ENCODE assay signal across 18 cellular contexts in genomic region chr1:70231474-70231873, GRCh38. TPM values are rescaled to one million over a fixed set of nuclear protein-coding genes. Genes with fewer than 3 reads are reported as not detected.
A peak's percentile ranks its signal among the peaks of the same experiment; 100 is the strongest.
DNase-seq lines count a peak whose midpoint lies in the region; ATAC-seq, FAIRE-seq and TF ChIP-seq lines count a peak whose summit lies in the region.
"Had no signal": no experiment of that assay in that cellular context is flagged by ENCODE, and none has a peak within 500 bp of the region (broad histone marks: within the 10 kb centered on the region; RNA-seq: fewer than 3 reads in every experiment).

No MANE protein-coding gene starts in this region.

- peaks cover 99% of the 10 kb centered on the region for H3K36me3 ChIP-seq in K562 (ENCODE audit: control insufficient read depth, insufficient read depth, low read length)

- H3K36me3 Mint-ChIP-seq in activated CD8-positive, alpha-beta T cell treated with anti-CD3 and anti-CD28 coated beads for 36 hours (ENCODE audit: low read depth): peaks cover 58% of the 10 kb centered on the region
- H3K36me3 Mint-ChIP-seq in activated CD8-positive, alpha-beta T cell treated with anti-CD3 and anti-CD28 coated beads, Interleukin-2, amount 10 ng/mL, durations not matched to agents 7 days and 5 days (ENCODE audit: low read depth): peaks cover 72% of the 10 kb centered on the region
- peaks cover 100% of the 10 kb centered on the region for H3K36me3 Mint-ChIP-seq in activated T-helper 17 cell treated with anti-CD3 and anti-CD28 coated beads, Interleukin-2, amount 50 U/mL, for 72 hours (ENCODE audit: low read depth)
- H3K36me3 Mint-ChIP-seq in progenitor cell of endocrine pancreas (ENCODE audit: insufficient read depth): peaks cover 25% of the 10 kb centered on the region

- no peak for TF ChIP-seq POLR2A in A549 (IDR thresholded peaks at IDR 0.05; ENCODE audit: low read length)
- TF ChIP-seq POLR2A in K562 (conservative IDR thresholded peaks at IDR 0.05): no peak

- H2AFZ ChIP-seq in K562 (ENCODE audit: low read depth, low read length): no peak overlapping the region
- H2AFZ ChIP-seq: GM23248 had no signal

- no peaks in the 10 kb centered on the region for H3K27me3 Mint-ChIP-seq in activated CD8-positive, alpha-beta T cell treated with anti-CD3 and anti-CD28 coated beads for 36 hours
- H3K27me3 Mint-ChIP-seq in activated CD8-positive, alpha-beta T cell treated with anti-CD3 and anti-CD28 coated beads, Interleukin-2, amount 10 ng/mL, durations not matched to agents 7 days and 5 days (ENCODE audit: low read depth): no peaks in the 10 kb centered on the region
- H3K27me3 Mint-ChIP-seq in activated T-helper 17 cell treated with anti-CD3 and anti-CD28 coated beads, Interleukin-2, amount 50 U/mL, for 72 hours: no peaks in the 10 kb centered on the region
- H3K27me3 Mint-ChIP-seq in progenitor cell of endocrine pancreas: no peaks in the 10 kb centered on the region
- H3K27me3 Mint-ChIP-seq: B cell; CD8-positive, alpha-beta memory T cell had no signal

- no TSS peak for BruUV-seq in K562 (replicated peaks; lab: Mats Ljungman, UMichigan)

- H3K27ac ChIP-seq in A549: no peak overlapping the region
- no peak overlapping the region for H3K27ac ChIP-seq in K562 (ENCODE audit: extremely low read depth, low read depth, low read length)
- H3K27ac ChIP-seq: 22Rv1; BLaER1 treated with 17β-estradiol and CSF1 and Interleukin-3, amounts not matched to agents 10 nM and 100 nM; GM23248 had no signal

- POLR2A ChIA-PET in activated CD8-positive, alpha-beta T cell treated with anti-CD3 and anti-CD28 coated beads for 36 hours (lab: Charles Lee): interaction anchor here (0.6 to 1.5 kb wide), 3 partner anchors 18 to 123 kb away, joined by 3 to 4 read pairs (median 3); partner anchors contain the start of gene ANKRD13C
- POLR2A ChIA-PET in activated CD8-positive, alpha-beta T cell treated with anti-CD3 and anti-CD28 coated beads, Interleukin-2, amount 10 ng/mL, durations not matched to agents 7 days and 5 days (lab: Charles Lee): no interaction called here
- POLR2A ChIA-PET in A549 (lab: Yijun Ruan, JAX) (no interaction called here), K562 (lab: Yijun Ruan, JAX) (interaction anchor here (0.5 to 1.3 kb wide), 3 partner anchors 12 to 229 kb away, joined by 3 read pairs; no protein-coding TSS in a partner anchor)

- H3K9ac ChIP-seq in K562 (ENCODE audit: insufficient read depth in 1 of 2, low read depth in 2 of 2, low read length in 2 of 2): no peak overlapping the region
- H3K9ac ChIP-seq: BLaER1 treated with 17β-estradiol and CSF1 and Interleukin-3, amounts not matched to agents 10 nM and 100 nM; GM23248 had no signal

- 0 out of 2 replicates have a peak, but pooled peaks cover 5% of the 10 kb centered on the region for H4K20me1 ChIP-seq in K562 (replicated peaks; ENCODE audit: control insufficient read depth, insufficient read depth, low read length)

- FAIRE-seq in A549 (lab: Jason Lieb, UNC): no peak
- FAIRE-seq in GM19239 (lab: Jason Lieb, UNC): peak; percentile 23
- FAIRE-seq in K562 (lab: Jason Lieb, UNC): peak; percentile 35
- FAIRE-seq: G401.6, GM12891 had no signal

- no peaks in the 10 kb centered on the region for H3K9me3 Mint-ChIP-seq in activated CD8-positive, alpha-beta T cell treated with anti-CD3 and anti-CD28 coated beads for 36 hours
- no peaks in the 10 kb centered on the region for H3K9me3 Mint-ChIP-seq in activated CD8-positive, alpha-beta T cell treated with anti-CD3 and anti-CD28 coated beads, Interleukin-2, amount 10 ng/mL, durations not matched to agents 7 days and 5 days (ENCODE audit: insufficient read depth)
- no peaks in the 10 kb centered on the region for H3K9me3 Mint-ChIP-seq in activated T-helper 17 cell treated with anti-CD3 and anti-CD28 coated beads, Interleukin-2, amount 50 U/mL, for 72 hours
- no peaks in the 10 kb centered on the region for H3K9me3 Mint-ChIP-seq in progenitor cell of endocrine pancreas (ENCODE audit: low read depth)
- H3K9me3 Mint-ChIP-seq: CD8-positive, alpha-beta memory T cell had no signal

- no peak for TF ChIP-seq CTCF in activated CD8-positive, alpha-beta T cell treated with anti-CD3 and anti-CD28 coated beads for 36 hours (IDR thresholded peaks at IDR 0.05)
- no peak for TF ChIP-seq CTCF in A549 (IDR thresholded peaks at IDR 0.05)
- TF ChIP-seq CTCF in K562 (IDR thresholded peaks at IDR 0.05 in 2 of 3, conservative IDR thresholded peaks at IDR 0.05 in 1 of 3; ENCODE audit: insufficient read depth in 2 of 3, low read depth in 1 of 3, low read length in 3 of 3): no peak
- no peak for TF ChIP-seq CTCF in progenitor cell of endocrine pancreas (IDR thresholded peaks at IDR 0.05; ENCODE audit: unreplicated experiment)

- no peaks in the 10 kb centered on the region for H3K9me3 ChIP-seq in A549
- H3K9me3 ChIP-seq in K562 (replicated peaks; ENCODE audit: control insufficient read depth, insufficient read depth, low read depth, low read length): no peaks in the 10 kb centered on the region
- H3K9me3 ChIP-seq: BLaER1 treated with 17β-estradiol and CSF1 and Interleukin-3, amounts not matched to agents 10 nM and 100 nM had no signal

- H3K4me1 ChIP-seq in A549 (peaks cover 20% of the 10 kb centered on the region; the same call in 2 of the 3 replicates), K562 (replicated peaks in 1 of 2; ENCODE audit: control insufficient read depth in 2 of 2, insufficient read depth in 2 of 2, low read length in 2 of 2) (no peaks in the 10 kb centered on the region)

- CTCF ChIA-PET in activated CD8-positive, alpha-beta T cell treated with anti-CD3 and anti-CD28 coated beads for 36 hours (lab: Charles Lee): interaction anchor here (1.1 kb wide), 1 partner anchor 11 kb away, joined by 4 read pairs; no protein-coding TSS in a partner anchor
- CTCF ChIA-PET in activated CD8-positive, alpha-beta T cell treated with anti-CD3 and anti-CD28 coated beads, Interleukin-2, amount 10 ng/mL, durations not matched to agents 7 days and 5 days (lab: Charles Lee): no interaction called here
- CTCF ChIA-PET in A549 (lab: Yijun Ruan, JAX): interaction anchor here (0.6 kb wide), 1 partner anchor 21 kb away, joined by 3 read pairs; no protein-coding TSS in a partner anchor
- CTCF ChIA-PET in K562 (lab: Yijun Ruan, JAX; ENCODE audit: low intra/inter-chr PET ratio): no interaction called here

- no peaks in the 10 kb centered on the region for H3K9me1 ChIP-seq in K562 (ENCODE audit: control insufficient read depth, insufficient read depth, low read length)

- H3K4me2 ChIP-seq in A549 (no peak overlapping the region), K562 (ENCODE audit: insufficient read depth, low read length) (no peak overlapping the region)
- H3K4me2 ChIP-seq: BLaER1 treated with 17β-estradiol and CSF1 and Interleukin-3, amounts not matched to agents 10 nM and 100 nM had no signal

- intact Hi-C loops in activated CD8-positive, alpha-beta T cell treated with anti-CD3 and anti-CD28 coated beads for 36 hours (cut with micrococcal nuclease): no loop called here
- intact Hi-C loops in K562 (cut with micrococcal nuclease): no loop called here

- TF ChIP-seq RAD21 in A549 (conservative IDR thresholded peaks at IDR 0.05 in 1 of 2, IDR thresholded peaks at IDR 0.05 in 1 of 2): no peak
- TF ChIP-seq RAD21 in K562 (CRISPR knock-in tag; conservative IDR thresholded peaks at IDR 0.05 in 1 of 2, IDR thresholded peaks at IDR 0.05 in 1 of 2): no peak

- no peak for DNase-seq in activated CD8-positive, alpha-beta T cell treated with anti-CD3 and anti-CD28 coated beads for 36 hours
- DNase-seq in activated CD8-positive, alpha-beta T cell treated with anti-CD3 and anti-CD28 coated beads, Interleukin-2, amount 10 ng/mL, durations not matched to agents 7 days and 5 days: no peak
- DNase-seq in A549 (ENCODE audit: low read depth in 1 of 2, low spot score in 1 of 2) (no peak), GM19239 (ENCODE audit: insufficient read length, low spot score) (no peak), K562 (ENCODE audit: extremely low read depth in 1 of 4, low spot score in 3 of 4) (no peak), pons (ENCODE audit: low spot score) (no peak), progenitor cell of endocrine pancreas (ENCODE audit: low spot score, unreplicated experiment) (no peak)
- DNase-seq: CD8-positive, alpha-beta memory T cell; COR-L47; GM23248; H7; KBM-7 had no signal

- H3K4me3 Mint-ChIP-seq in activated CD8-positive, alpha-beta T cell treated with anti-CD3 and anti-CD28 coated beads for 36 hours: no peak overlapping the region
- H3K4me3 Mint-ChIP-seq in activated CD8-positive, alpha-beta T cell treated with anti-CD3 and anti-CD28 coated beads, Interleukin-2, amount 10 ng/mL, durations not matched to agents 7 days and 5 days: no peak overlapping the region
- no peak overlapping the region for H3K4me3 Mint-ChIP-seq in activated T-helper 17 cell treated with anti-CD3 and anti-CD28 coated beads, Interleukin-2, amount 50 U/mL, for 72 hours
- H3K4me3 Mint-ChIP-seq in progenitor cell of endocrine pancreas (ENCODE audit: low read depth): no peak overlapping the region
- H3K4me3 Mint-ChIP-seq: B cell; CD8-positive, alpha-beta memory T cell had no signal

- H3K79me2 ChIP-seq in K562 (ENCODE audit: control insufficient read depth, insufficient read depth, low read length): peaks cover 52% of the 10 kb centered on the region

- no peak for TF ChIP-seq EP300 in A549 (IDR thresholded peaks at IDR 0.05)
- no peak for TF ChIP-seq EP300 in K562 (IDR thresholded peaks at IDR 0.05; ENCODE audit: low read length)

- H3K27ac Mint-ChIP-seq in activated CD8-positive, alpha-beta T cell treated with anti-CD3 and anti-CD28 coated beads for 36 hours: peak overlapping the region; percentile 35
- no peak overlapping the region for H3K27ac Mint-ChIP-seq in activated CD8-positive, alpha-beta T cell treated with anti-CD3 and anti-CD28 coated beads, Interleukin-2, amount 10 ng/mL, durations not matched to agents 7 days and 5 days
- no peak overlapping the region for H3K27ac Mint-ChIP-seq in activated T-helper 17 cell treated with anti-CD3 and anti-CD28 coated beads, Interleukin-2, amount 50 U/mL, for 72 hours
- no peak overlapping the region for H3K27ac Mint-ChIP-seq in progenitor cell of endocrine pancreas
- H3K27ac Mint-ChIP-seq: B cell had no signal

- ATAC-seq in activated CD8-positive, alpha-beta T cell treated with anti-CD3 and anti-CD28 coated beads for 36 hours: no peak
- ATAC-seq in activated CD8-positive, alpha-beta T cell treated with anti-CD3 and anti-CD28 coated beads, Interleukin-2, amount 10 ng/mL, durations not matched to agents 7 days and 5 days: no peak
- ATAC-seq in A549 (no peak), K562 (no peak)
- ATAC-seq in activated T-helper 17 cell treated with anti-CD3 and anti-CD28 coated beads, Interleukin-2, amount 50 U/mL, for 72 hours (replicated peaks): no peak

- no peaks in the 10 kb centered on the region for H3K27me3 ChIP-seq in K562 (ENCODE audit: control insufficient read depth in 2 of 2, insufficient read depth in 2 of 2, low read length in 2 of 2)
- H3K27me3 ChIP-seq: BLaER1 treated with 17β-estradiol and CSF1 and Interleukin-3, amounts not matched to agents 10 nM and 100 nM had no signal

- peaks cover 27% of the 10 kb centered on the region for H3K4me1 Mint-ChIP-seq in activated CD8-positive, alpha-beta T cell treated with anti-CD3 and anti-CD28 coated beads for 36 hours (ENCODE audit: low read depth)
- peaks cover 25% of the 10 kb centered on the region for H3K4me1 Mint-ChIP-seq in activated CD8-positive, alpha-beta T cell treated with anti-CD3 and anti-CD28 coated beads, Interleukin-2, amount 10 ng/mL, durations not matched to agents 7 days and 5 days (ENCODE audit: low read depth)
- H3K4me1 Mint-ChIP-seq in activated T-helper 17 cell treated with anti-CD3 and anti-CD28 coated beads, Interleukin-2, amount 50 U/mL, for 72 hours: no peaks in the 10 kb centered on the region
- peaks cover 6% of the 10 kb centered on the region for H3K4me1 Mint-ChIP-seq in progenitor cell of endocrine pancreas (ENCODE audit: low read depth)

- no peak overlapping the region for H3K4me3 ChIP-seq in A549
- no peak overlapping the region for H3K4me3 ChIP-seq in K562
- H3K4me3 ChIP-seq: BLaER1 treated with 17β-estradiol and CSF1 and Interleukin-3, amounts not matched to agents 10 nM and 100 nM; GM23248 had no signal

- WGBS in A549 (ENCODE audit: missing lambda C conversion rate): 90% methylated on average over 3 of the region's 3 CpGs
- WGBS in K562 (ENCODE audit: insufficient coverage, low coverage, missing lambda C conversion rate): 96% methylated on average over 3 of the region's 3 CpGs

- in situ Hi-C loops in K562 (cut with MboI): no loop called here

RNA-seq across cellular contexts. Expression of gene SRSF11, which starts 10.3 kb away (rescaled TPM):
- 100 to 1,000 TPM; 194 to 203 TPM for total RNA-seq in activated CD8-positive, alpha-beta T cell treated with anti-CD3 and anti-CD28 coated beads for 36 hours
- total RNA-seq in activated CD8-positive, alpha-beta T cell treated with anti-CD3 and anti-CD28 coated beads, Interleukin-2, amount 10 ng/mL, durations not matched to agents 7 days and 5 days: 100 to 1,000 TPM; 165 to 169 TPM
- 172 and 202 TPM in 2 replicates for polyA plus RNA-seq in A549 (2011; rRNA removed)
- polyA plus RNA-seq in A549 (2012; cell fraction: cytosol; rRNA removed): 70.0 and 73.8 TPM in 2 replicates
- 200 and 269 TPM in 2 replicates for polyA plus RNA-seq in A549 (2012; cell fraction: nucleus; rRNA removed)
- 125 to 153 TPM (median 144 TPM) in 3 replicates for polyA plus RNA-seq in A549 (2017; fragmentation: RNase III; extraction: RNeasy Plus Mini Kit Qiagen cat#74134 plus additional on column Dnase treatment)
- polyA minus RNA-seq in A549 (2011; rRNA and poly(A)+ RNA removed): 131 and 163 TPM in 2 replicates
- 358 and 824 TPM in 2 replicates for total RNA-seq in K562 (2011; cell fraction: chromatin; rRNA removed; ENCODE audit: low replicate concordance)
- 166 and 191 TPM in 2 replicates for total RNA-seq in K562 (2011; cell fraction: nucleolus; rRNA removed)
- 334 and 482 TPM in 2 replicates for total RNA-seq in K562 (2011; cell fraction: nucleoplasm; rRNA removed)
- 133 and 148 TPM in 2 replicates for total RNA-seq in K562 (2014; rRNA removed)
- 190 and 214 TPM in 2 replicates for total RNA-seq in K562 (2014; rRNA removed; fragmentation: Illumina TruSeq; extraction: Trizol)
- 235 and 249 TPM in 2 replicates for total RNA-seq in K562 (2015; rRNA removed; fragmentation: Illumina TruSeq; extraction: Trizol)
- 143 and 159 TPM in 2 replicates for total RNA-seq in K562 (2021)
- polyA plus RNA-seq in K562 (2011; rRNA removed): 418 and 455 TPM in 2 replicates
- polyA plus RNA-seq in K562 (2011; cell fraction: cytosol; rRNA removed): 207 and 247 TPM in 2 replicates
- polyA plus RNA-seq in K562 (2011; cell fraction: nucleus; rRNA removed): 1,205 and 1,296 TPM in 2 replicates
- polyA plus RNA-seq in K562 (2012): 141 and 149 TPM in 2 replicates
- 200 and 253 TPM in 2 replicates for polyA plus RNA-seq in K562 (2014; fragmentation: Illumina TruSeq; extraction: Trizol)
- polyA plus RNA-seq in K562 (2014; fragmentation: Nextera tagmentation; extraction: Ambion mirVana): 10 to 100 TPM; 76.9 to 79.2 TPM
- 203 and 243 TPM in 2 replicates for polyA plus RNA-seq in K562 (2014; rRNA removed)
- 284 and 290 TPM in 2 replicates for polyA minus RNA-seq in K562 (2011; rRNA and poly(A)+ RNA removed)
- 110 and 120 TPM in 2 replicates for polyA minus RNA-seq in K562 (2011; cell fraction: cytosol; rRNA and poly(A)+ RNA removed)
- 370 and 491 TPM in 2 replicates for polyA minus RNA-seq in K562 (2011; cell fraction: nucleus; rRNA and poly(A)+ RNA removed)
- 100 to 1,000 TPM; 195 to 227 TPM for total RNA-seq in activated T-helper 17 cell treated with anti-CD3 and anti-CD28 coated beads, Interleukin-2, amount 50 U/mL, for 72 hours
- 314 and 318 TPM in 2 replicates for total RNA-seq in progenitor cell of endocrine pancreas

RNA-seq across cellular contexts. Expression of gene LRRC40, which starts 26.1 kb away (rescaled TPM):
- total RNA-seq in activated CD8-positive, alpha-beta T cell treated with anti-CD3 and anti-CD28 coated beads for 36 hours: 10 to 100 TPM; 20.9 to 21.0 TPM
- total RNA-seq in activated CD8-positive, alpha-beta T cell treated with anti-CD3 and anti-CD28 coated beads, Interleukin-2, amount 10 ng/mL, durations not matched to agents 7 days and 5 days: 10 to 100 TPM; 22.5 to 22.7 TPM
- polyA plus RNA-seq in A549 (2011; rRNA removed) (16.3 and 25.3 TPM in 2 replicates), A549 (2017; fragmentation: RNase III; extraction: RNeasy Plus Mini Kit Qiagen cat#74134 plus additional on column Dnase treatment) (10.6 to 11.7 TPM (median 11.0 TPM) in 3 replicates), K562 (2011; rRNA removed) (24.9 and 33.7 TPM in 2 replicates), K562 (2014; fragmentation: Illumina TruSeq; extraction: Trizol) (23.3 and 28.5 TPM in 2 replicates), K562 (2014; fragmentation: Nextera tagmentation; extraction: Ambion mirVana) (10 to 100 TPM; 32.2 to 36.2 TPM), K562 (2014; rRNA removed) (19.9 and 20.4 TPM in 2 replicates)
- 4.8 and 4.9 TPM in 2 replicates for polyA plus RNA-seq in A549 (2012; cell fraction: cytosol; rRNA removed)
- 2.7 and 6.2 TPM in 2 replicates for polyA plus RNA-seq in A549 (2012; cell fraction: nucleus; rRNA removed)
- 4.2 and 5.8 TPM in 2 replicates for polyA minus RNA-seq in A549 (2011; rRNA and poly(A)+ RNA removed)
- 9.0 and 30.2 TPM in 2 replicates for total RNA-seq in K562 (2011; cell fraction: chromatin; rRNA removed; ENCODE audit: low replicate concordance)
- total RNA-seq in K562 (2011; cell fraction: nucleolus; rRNA removed): 4.3 and 5.8 TPM in 2 replicates
- 10.1 and 12.4 TPM in 2 replicates for total RNA-seq in K562 (2011; cell fraction: nucleoplasm; rRNA removed)
- total RNA-seq in K562 (2014; rRNA removed) (14.4 and 16.1 TPM in 2 replicates), K562 (2014; rRNA removed; fragmentation: Illumina TruSeq; extraction: Trizol) (30.9 and 34.2 TPM in 2 replicates), K562 (2015; rRNA removed; fragmentation: Illumina TruSeq; extraction: Trizol) (27.1 and 31.4 TPM in 2 replicates), K562 (2021) (18.1 and 18.2 TPM in 2 replicates), progenitor cell of endocrine pancreas (27.4 and 28.7 TPM in 2 replicates)
- polyA plus RNA-seq in K562 (2011; cell fraction: cytosol; rRNA removed): 3.9 and 11.4 TPM in 2 replicates
- polyA plus RNA-seq in K562 (2011; cell fraction: nucleus; rRNA removed): 6.1 and 9.9 TPM in 2 replicates
- 13.8 and 16.1 TPM in 2 replicates for polyA plus RNA-seq in K562 (2012)
- polyA minus RNA-seq in K562 (2011; rRNA and poly(A)+ RNA removed): 29.6 and 33.5 TPM in 2 replicates
- polyA minus RNA-seq in K562 (2011; cell fraction: cytosol; rRNA and poly(A)+ RNA removed): 8.5 and 12.5 TPM in 2 replicates
- polyA minus RNA-seq in K562 (2011; cell fraction: nucleus; rRNA and poly(A)+ RNA removed): 10.2 and 21.0 TPM in 2 replicates
- total RNA-seq in activated T-helper 17 cell treated with anti-CD3 and anti-CD28 coated beads, Interleukin-2, amount 50 U/mL, for 72 hours: 10 to 100 TPM; 21.4 to 24.0 TPM

Comparison
In these comparisons a context has a peak if more than half of its experiments do, and no peak if none do; other contexts are left out.
1. CTCF ChIA-PET loops: an anchor here in activated CD8-positive, alpha-beta T cell treated with anti-CD3 and anti-CD28 coated beads for 36 hours (1.1 kb wide) and A549 (0.6 kb wide); none called in activated CD8-positive, alpha-beta T cell treated with anti-CD3 and anti-CD28 coated beads, Interleukin-2, amount 10 ng/mL, durations not matched to agents 7 days and 5 days and K562.
2. POLR2A ChIA-PET loops: an anchor here in activated CD8-positive, alpha-beta T cell treated with anti-CD3 and anti-CD28 coated beads for 36 hours (0.6 to 1.5 kb wide) and K562 (0.5 to 1.3 kb wide); none called in activated CD8-positive, alpha-beta T cell treated with anti-CD3 and anti-CD28 coated beads, Interleukin-2, amount 10 ng/mL, durations not matched to agents 7 days and 5 days and A549.